1 cellular context compared by ENCODE assay signal in genomic region chr22:26481694-26482093, GRCh38.
TF ChIP-seq lines count a peak whose summit lies in the region.

No MANE protein-coding gene starts in this region.

TF ChIP-seq in GM23338, 12 proteins besides CTCF, POLR2A, EP300 and RAD21 (continued from another document):
- TF ChIP-seq ZNF462 (CRISPR knock-in tag; IDR thresholded peaks at IDR 0.05): no peak
- no peak for TF ChIP-seq ETS1 (IDR thresholded peaks at IDR 0.05)
- no peak for TF ChIP-seq CREB1 (CRISPR knock-in tag; IDR thresholded peaks at IDR 0.05; ENCODE audit: low read depth)
- TF ChIP-seq JUNB (IDR thresholded peaks at IDR 0.05; ENCODE audit: unreplicated experiment): no peak
- no peak for TF ChIP-seq REST (IDR thresholded peaks at IDR 0.05; ENCODE audit: unreplicated experiment)
- no peak for TF ChIP-seq STAT1 (IDR thresholded peaks at IDR 0.05; ENCODE audit: unreplicated experiment)
- no peak for TF ChIP-seq ZNF331 (CRISPR knock-in tag; IDR thresholded peaks at IDR 0.05; ENCODE audit: low read depth)
- TF ChIP-seq EZH2 (IDR thresholded peaks at IDR 0.05; ENCODE audit: low read depth, unreplicated experiment): no peak
- no peak for TF ChIP-seq EZH2phosphoT487 (IDR thresholded peaks at IDR 0.05; ENCODE audit: unreplicated experiment)
TF ChIP-seq in GM23338: peak in this region for 0.
